Comparison of ENCODE assay signal across 17 cellular contexts in genomic region chr1:51442616-51443015, GRCh38.
DNase-seq lines count a peak whose midpoint lies in the region; ATAC-seq and TF ChIP-seq lines count a peak whose summit lies in the region.
"Had no signal": no experiment of that assay in that cellular context is flagged by ENCODE, and none has a peak within 500 bp of the region (broad histone marks: within the 10 kb centered on the region; RNA-seq: fewer than 3 reads in every experiment).

No MANE protein-coding gene starts in this region.

- no peaks in the 10 kb centered on the region for H3K27me3 ChIP-seq in cardiac muscle cell
- no peaks in the 10 kb centered on the region for H3K27me3 ChIP-seq in Karpas-422 (ENCODE audit: low read length)
- no peaks in the 10 kb centered on the region for H3K27me3 ChIP-seq in left lung

- no peak for TF ChIP-seq POLR2A in GM18505 (IDR thresholded peaks at IDR 0.05; ENCODE audit: borderline replicate concordance, extremely low read depth, insufficient read depth, insufficient read length)

- H3K27ac ChIP-seq in cardiac muscle cell, result peak overlapping the region; percentile 64
- H3K27ac ChIP-seq in Karpas-422 (ENCODE audit: low read length), result peak overlapping the region; percentile 60
- no peak overlapping the region for H3K27ac ChIP-seq in left lung

- no peaks in the 10 kb centered on the region for H3K9me2 ChIP-seq in Karpas-422 (replicated peaks; ENCODE audit: insufficient read depth, low read length)

- H3K9me3 Mint-ChIP-seq in central memory CD8-positive, alpha-beta T cell, result no peaks in the 10 kb centered on the region
- H3K9me3 Mint-ChIP-seq: naive thymus-derived CD8-positive, alpha-beta T cell had no signal

- intact Hi-C loops in left cardiac atrium (cut with DNase I), result no loop called here
- intact Hi-C loops in left lung (cut with DNase I), result no loop called here

- H3K79me2 ChIP-seq in Karpas-422 (ENCODE audit: low read length), result peaks cover 53% of the 10 kb centered on the region

- H3K27me3 Mint-ChIP-seq in central memory CD8-positive, alpha-beta T cell, result no peaks in the 10 kb centered on the region
- H3K27me3 Mint-ChIP-seq: naive thymus-derived CD8-positive, alpha-beta T cell had no signal

- H3K9me3 ChIP-seq in cardiac muscle cell (ENCODE audit: low read depth), result no peaks in the 10 kb centered on the region
- H3K9me3 ChIP-seq in Karpas-422 (ENCODE audit: low read length), result no peaks in the 10 kb centered on the region
- no peaks in the 10 kb centered on the region for H3K9me3 ChIP-seq in left lung
- H3K9me3 ChIP-seq: HAP-1 had no signal

- H4K20me1 ChIP-seq in Karpas-422 (ENCODE audit: insufficient read depth, low read depth, low read length), result no peaks in the 10 kb centered on the region

- H3K4me1 ChIP-seq in cardiac muscle cell (ENCODE audit: low read depth) (peaks cover 40% of the 10 kb centered on the region), Karpas-422 (ENCODE audit: low read length) (peaks cover 47% of the 10 kb centered on the region), left lung (peaks cover 0 to 9% of the 10 kb centered on the region in 2 donors)

- H3K36me3 ChIP-seq in cardiac muscle cell (peaks cover 20% of the 10 kb centered on the region), Karpas-422 (ENCODE audit: insufficient read depth, low read length) (peaks cover 59% of the 10 kb centered on the region; the same call in 1 of the 2 replicates), left lung (peaks cover 0 to 36% of the 10 kb centered on the region in 2 donors)

- H3K27ac Mint-ChIP-seq in central memory CD8-positive, alpha-beta T cell (ENCODE audit: low read depth), result peak overlapping the region; percentile 63

- H3K4me1 Mint-ChIP-seq in central memory CD8-positive, alpha-beta T cell, result peaks cover 26% of the 10 kb centered on the region

- no peak overlapping the region for H2AFZ ChIP-seq in Karpas-422 (ENCODE audit: low read length)

- no peak for TF ChIP-seq CTCF in cardiac muscle cell (IDR thresholded peaks at IDR 0.05; ENCODE audit: low read depth, low read length)
- TF ChIP-seq CTCF in left lung (IDR thresholded peaks at IDR 0.05), result no peak

- H3K4me2 ChIP-seq in Karpas-422 (ENCODE audit: low read depth, low read length, poor library complexity, severe bottlenecking), result peak overlapping the region; percentile 26

- no peak for DNase-seq in cardiac muscle cell (ENCODE audit: low read depth in 1 of 2, low spot score in 1 of 2)
- DNase-seq in left cardiac atrium, result no peak
- no peak for DNase-seq in Karpas-422
- DNase-seq in central memory CD8-positive, alpha-beta T cell (ENCODE audit: low spot score in 2 of 2), result no peak
- DNase-seq in glomerular visceral epithelial cell (ENCODE audit: extremely low spot score), result no peak
- DNase-seq in left lung, result no peak
- DNase-seq: ACHN; activated CD4-positive, alpha-beta T cell treated with anti-CD3 and anti-CD28 coated beads for 48 hours; amygdala; cerebellar nuclear complex; EL; naive thymus-derived CD8-positive, alpha-beta T cell; NCI-H187 treated with DMSO at 0.1 percent for 48 hours; stimulated activated naive CD8-positive, alpha-beta T cell treated with anti-CD3 and anti-CD28 coated beads, Interleukin-15, Interleukin-2, amounts not matched to agents 100 U/mL and 50 U/mL, for 24 hours had no signal

- ATAC-seq in left cardiac atrium, result no peak
- no peak for ATAC-seq in central memory CD8-positive, alpha-beta T cell (replicated peaks; ENCODE audit: extremely low read depth, poor library complexity, severe bottlenecking)
- ATAC-seq in GM18505 (IDR thresholded peaks at IDR 0.05; ENCODE audit: unreplicated experiment), result no peak
- no peak for ATAC-seq in left lung
- no peak for ATAC-seq in HG03520 (IDR thresholded peaks at IDR 0.05; ENCODE audit: unreplicated experiment)
- ATAC-seq: naive thymus-derived CD8-positive, alpha-beta T cell; stimulated activated naive CD8-positive, alpha-beta T cell treated with anti-CD3 and anti-CD28 coated beads, Interleukin-15, Interleukin-2, amounts not matched to agents 100 U/mL and 50 U/mL, for 24 hours had no signal

- H3K9ac ChIP-seq in Karpas-422 (ENCODE audit: low read length), result no peak overlapping the region

- H3K4me3 Mint-ChIP-seq in central memory CD8-positive, alpha-beta T cell, result peak overlapping the region; percentile 58
- H3K4me3 Mint-ChIP-seq: naive thymus-derived CD8-positive, alpha-beta T cell had no signal

- H3K36me3 Mint-ChIP-seq in central memory CD8-positive, alpha-beta T cell (ENCODE audit: insufficient read depth), result peaks cover 31% of the 10 kb centered on the region

- no peak overlapping the region for H3K4me3 ChIP-seq in cardiac muscle cell
- no peak overlapping the region for H3K4me3 ChIP-seq in Karpas-422 (ENCODE audit: low read length)
- H3K4me3 ChIP-seq in left lung, result no peak overlapping the region
- H3K4me3 ChIP-seq: HAP-1 had no signal

Comparison
In these comparisons a context has a peak if more than half of its experiments do, and no peak if none do; other contexts are left out.
1. H3K27ac ChIP-seq: peak in cardiac muscle cell (single experiment) and Karpas-422 (single experiment); none in left lung (0 of 2).